16 cellular contexts compared by ENCODE assay signal in genomic region chr12:94673951-94674570, GRCh38.
"Had no signal": no experiment of that assay in that cellular context is flagged by ENCODE, and none has a peak within 500 bp of the region (broad histone marks: within the 10 kb centered on the region; RNA-seq: fewer than 3 reads in every experiment).

No MANE protein-coding gene starts in this region.

- H3K27ac Mint-ChIP-seq: activated naive CD8-positive, alpha-beta T cell treated with anti-CD3 and anti-CD28 coated beads, Interleukin-2, amount 10 ng/mL, durations not matched to agents 7 days and 5 days; endodermal cell; stimulated activated naive CD8-positive, alpha-beta T cell treated with anti-CD3 and anti-CD28 coated beads, Interleukin-15, Interleukin-2, amounts not matched to agents 100 ng/mL and 50 ng/mL, for 24 hours; T-helper 2 cell treated with Interferon-gamma antibody and Interleukin-4, amounts not matched to agents 5 μg/mL and 100 μg/mL, for 36 hours had no signal

- H3K4me3 Mint-ChIP-seq: activated naive CD8-positive, alpha-beta T cell treated with anti-CD3 and anti-CD28 coated beads, Interleukin-2, amount 10 ng/mL, durations not matched to agents 7 days and 5 days; brain; endodermal cell; stimulated activated naive CD8-positive, alpha-beta T cell treated with anti-CD3 and anti-CD28 coated beads, Interleukin-15, Interleukin-2, amounts not matched to agents 100 ng/mL and 50 ng/mL, for 24 hours; T-helper 2 cell treated with Interferon-gamma antibody and Interleukin-4, amounts not matched to agents 5 μg/mL and 100 μg/mL, for 36 hours had no signal

- DNase-seq: activated CD4-positive, alpha-beta T cell treated with anti-CD3 and anti-CD28 coated beads, Interleukin-2, amount 50 U/mL, for 1 hour; activated CD8-positive, alpha-beta memory T cell treated with anti-CD3 and anti-CD28 coated beads for 24 hours; activated naive CD8-positive, alpha-beta T cell treated with anti-CD3 and anti-CD28 coated beads, Interleukin-2, amount 10 ng/mL, durations not matched to agents 7 days and 5 days; naive thymus-derived CD8-positive, alpha-beta T cell; occipital lobe; SW 1271; trophoblast cell had no signal

- H3K36me3 ChIP-seq: right lobe of liver, suprapubic skin had no signal

- H3K9me3 ChIP-seq: right lobe of liver, suprapubic skin had no signal

- H3K27me3 Mint-ChIP-seq: brain; progenitor cell of endocrine pancreas; stimulated activated naive CD8-positive, alpha-beta T cell treated with anti-CD3 and anti-CD28 coated beads, Interleukin-15, Interleukin-2, amounts not matched to agents 100 ng/mL and 50 ng/mL, for 24 hours had no signal

- H3K4me1 ChIP-seq: right lobe of liver had no signal

- H3K36me3 Mint-ChIP-seq: brain; naive thymus-derived CD8-positive, alpha-beta T cell had no signal

- H3K27ac ChIP-seq: right lobe of liver, suprapubic skin had no signal

- H3K4me3 ChIP-seq: right lobe of liver, smooth muscle cell, suprapubic skin had no signal

- ATAC-seq: activated CD4-positive, CD25-positive, alpha-beta regulatory T cell treated with anti-CD3 and anti-CD28 coated beads, Interleukin-2, amount 50 U/mL, for 24 hours; naive thymus-derived CD8-positive, alpha-beta T cell had no signal

- H3K27me3 ChIP-seq: right lobe of liver, suprapubic skin had no signal

- H3K9me3 Mint-ChIP-seq: activated naive CD8-positive, alpha-beta T cell treated with anti-CD3 and anti-CD28 coated beads, Interleukin-2, amount 10 ng/mL, durations not matched to agents 7 days and 5 days; endodermal cell; naive thymus-derived CD8-positive, alpha-beta T cell; stimulated activated naive CD8-positive, alpha-beta T cell treated with anti-CD3 and anti-CD28 coated beads, Interleukin-15, Interleukin-2, amounts not matched to agents 100 ng/mL and 50 ng/mL, for 24 hours; T-helper 2 cell treated with Interferon-gamma antibody and Interleukin-4, amounts not matched to agents 5 μg/mL and 100 μg/mL, for 36 hours had no signal
